ENCODE assay signal across 9 cellular contexts in the genomic region with DNA sequence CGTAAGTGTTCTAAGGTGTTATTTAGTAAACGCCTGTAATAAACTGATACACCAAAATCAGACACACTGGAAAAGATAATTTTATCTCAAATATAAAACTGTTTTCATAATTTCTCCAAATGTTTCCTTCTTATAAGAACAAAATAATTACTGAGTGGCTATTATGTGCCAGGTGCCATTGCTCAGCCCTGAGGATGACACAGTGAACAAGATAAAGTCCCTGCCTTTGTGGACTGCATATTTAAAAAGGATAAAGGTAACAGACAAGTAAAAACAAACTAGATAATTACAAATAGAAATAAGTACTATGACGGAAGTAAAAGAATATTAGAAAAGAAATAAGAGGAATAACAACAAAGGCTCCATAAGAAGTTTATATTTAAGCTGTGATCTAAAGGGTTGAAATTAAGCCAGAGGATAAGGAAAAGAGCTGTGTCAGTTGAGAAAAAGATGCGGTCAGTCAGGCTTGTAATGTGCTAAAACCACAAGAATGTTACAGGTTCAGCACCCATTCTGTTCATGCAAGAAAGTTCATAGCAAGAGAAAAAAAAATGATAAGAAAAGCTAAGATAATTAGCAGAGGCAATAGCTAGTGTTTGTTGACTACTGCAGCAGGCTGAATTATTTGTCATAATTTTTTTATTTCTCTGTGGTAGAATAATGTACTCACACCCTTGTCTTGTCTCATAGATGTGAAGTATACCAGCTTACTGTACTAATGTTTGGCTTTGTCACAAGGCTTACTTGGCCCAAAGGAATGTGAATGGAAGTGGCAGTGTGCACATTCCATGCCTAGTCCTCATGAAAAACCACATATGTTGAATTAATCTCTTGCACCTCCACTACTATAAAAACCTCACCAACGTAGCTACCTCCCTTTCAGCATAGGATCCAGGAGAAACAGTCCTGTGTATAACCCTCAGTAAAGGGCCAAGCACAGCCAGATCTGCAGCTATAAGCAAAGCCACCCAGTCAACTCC.
A peak's percentile ranks its signal among the peaks of the same experiment; 100 is the strongest.
DNase-seq lines count a peak whose midpoint lies in the region; ATAC-seq and TF ChIP-seq lines count a peak whose summit lies in the region.
"Had no signal": no experiment of that assay in that cellular context is flagged by ENCODE, and none has a peak within 500 bp of the region (broad histone marks: within the 10 kb centered on the region; RNA-seq: fewer than 3 reads in every experiment).

No MANE protein-coding gene starts in this region.

- H3K27me3 Mint-ChIP-seq in activated CD8-positive, alpha-beta memory T cell treated with anti-CD3 and anti-CD28 coated beads, Interleukin-2, amount 10 ng/mL, durations not matched to agents 7 days and 5 days, result no peaks in the 10 kb centered on the region
- no peaks in the 10 kb centered on the region for H3K27me3 Mint-ChIP-seq in chondrocyte (ENCODE audit: low read depth)

- H3K4me1 Mint-ChIP-seq in activated CD8-positive, alpha-beta memory T cell treated with anti-CD3 and anti-CD28 coated beads, Interleukin-2, amount 10 ng/mL, durations not matched to agents 7 days and 5 days, result peaks cover 13% of the 10 kb centered on the region
- peaks cover 36% of the 10 kb centered on the region for H3K4me1 Mint-ChIP-seq in chondrocyte (ENCODE audit: low read depth)
- peaks cover 16% of the 10 kb centered on the region for H3K4me1 Mint-ChIP-seq in stimulated activated effector memory CD8-positive, alpha-beta T cell treated with anti-CD3 and anti-CD28 coated beads, Interleukin-12 subunit alpha, Interleukin-12 subunit beta, amount 100 ng/mL, for 72 hours

- CTCF ChIA-PET in activated CD8-positive, alpha-beta memory T cell treated with anti-CD3 and anti-CD28 coated beads, Interleukin-2, amount 10 ng/mL, durations not matched to agents 7 days and 5 days (lab: Charles Lee), result no interaction called here

- peaks cover 12% of the 10 kb centered on the region for H3K9me3 Mint-ChIP-seq in activated CD8-positive, alpha-beta memory T cell treated with anti-CD3 and anti-CD28 coated beads, Interleukin-2, amount 10 ng/mL, durations not matched to agents 7 days and 5 days (ENCODE audit: low read depth)
- H3K9me3 Mint-ChIP-seq in chondrocyte (ENCODE audit: low read depth), result peaks cover 29% of the 10 kb centered on the region
- H3K9me3 Mint-ChIP-seq in stimulated activated effector memory CD8-positive, alpha-beta T cell treated with anti-CD3 and anti-CD28 coated beads, Interleukin-12 subunit alpha, Interleukin-12 subunit beta, amount 100 ng/mL, for 72 hours, result peaks cover 24% of the 10 kb centered on the region

- H3K27ac Mint-ChIP-seq in activated CD8-positive, alpha-beta memory T cell treated with anti-CD3 and anti-CD28 coated beads, Interleukin-2, amount 10 ng/mL, durations not matched to agents 7 days and 5 days, result peak overlapping the region; percentile 56
- peak overlapping the region; percentile 86 for H3K27ac Mint-ChIP-seq in chondrocyte (ENCODE audit: unreplicated experiment)
- H3K27ac Mint-ChIP-seq in stimulated activated effector memory CD8-positive, alpha-beta T cell treated with anti-CD3 and anti-CD28 coated beads, Interleukin-12 subunit alpha, Interleukin-12 subunit beta, amount 100 ng/mL, for 72 hours, result no peak overlapping the region
- H3K27ac Mint-ChIP-seq: activated CD8-positive, alpha-beta T cell treated with anti-CD3 and anti-CD28 coated beads, Interleukin-2, amount 10 ng/mL, durations not matched to agents 7 days and 5 days had no signal

- no peak for TF ChIP-seq CTCF in chondrocyte (IDR thresholded peaks at IDR 0.05)

- DNase-seq in activated CD8-positive, alpha-beta memory T cell treated with anti-CD3 and anti-CD28 coated beads, Interleukin-2, amount 10 ng/mL, durations not matched to agents 7 days and 5 days, result no peak
- no peak for DNase-seq in activated CD8-positive, alpha-beta memory T cell treated with anti-CD3 and anti-CD28 coated beads for 24 hours
- peak; percentile 76 for DNase-seq in HS-27A (ENCODE audit: low read depth)
- DNase-seq in chondrocyte (ENCODE audit: low spot score), result no peak
- no peak for DNase-seq in stimulated activated effector memory CD8-positive, alpha-beta T cell treated with anti-CD3 and anti-CD28 coated beads, Interleukin-12 subunit alpha, Interleukin-12 subunit beta, amount 100 ng/mL, for 72 hours (ENCODE audit: low spot score in 2 of 2)
- no peak for DNase-seq in DMS153 treated with DMSO at 0.1 percent for 48 hours (lab: John Stamatoyannopoulos, UW; ENCODE audit: unreplicated experiment)
- no peak for DNase-seq in stimulated activated CD4-positive, alpha-beta T cell treated with anti-CD3 and anti-CD28 coated beads, Interleukin-15, amount 100 ng/mL, for 24 hours
- DNase-seq: activated CD8-positive, alpha-beta T cell treated with anti-CD3 and anti-CD28 coated beads, Interleukin-2, amount 10 ng/mL, durations not matched to agents 7 days and 5 days had no signal

- no peak overlapping the region for H3K4me3 Mint-ChIP-seq in activated CD8-positive, alpha-beta memory T cell treated with anti-CD3 and anti-CD28 coated beads, Interleukin-2, amount 10 ng/mL, durations not matched to agents 7 days and 5 days
- H3K4me3 Mint-ChIP-seq in chondrocyte (ENCODE audit: unreplicated experiment), result no peak overlapping the region
- H3K4me3 Mint-ChIP-seq in stimulated activated effector memory CD8-positive, alpha-beta T cell treated with anti-CD3 and anti-CD28 coated beads, Interleukin-12 subunit alpha, Interleukin-12 subunit beta, amount 100 ng/mL, for 72 hours, result no peak overlapping the region
- H3K4me3 Mint-ChIP-seq: activated CD8-positive, alpha-beta T cell treated with anti-CD3 and anti-CD28 coated beads, Interleukin-2, amount 10 ng/mL, durations not matched to agents 7 days and 5 days had no signal

- H3K36me3 Mint-ChIP-seq in activated CD8-positive, alpha-beta memory T cell treated with anti-CD3 and anti-CD28 coated beads, Interleukin-2, amount 10 ng/mL, durations not matched to agents 7 days and 5 days, result peaks cover 4% of the 10 kb centered on the region
- peaks cover 6% of the 10 kb centered on the region for H3K36me3 Mint-ChIP-seq in chondrocyte (ENCODE audit: low read depth)
- no peaks in the 10 kb centered on the region for H3K36me3 Mint-ChIP-seq in stimulated activated effector memory CD8-positive, alpha-beta T cell treated with anti-CD3 and anti-CD28 coated beads, Interleukin-12 subunit alpha, Interleukin-12 subunit beta, amount 100 ng/mL, for 72 hours

- peak; percentile 47 for ATAC-seq in activated CD8-positive, alpha-beta memory T cell treated with anti-CD3 and anti-CD28 coated beads, Interleukin-2, amount 10 ng/mL, durations not matched to agents 7 days and 5 days
- ATAC-seq in stimulated activated effector memory CD8-positive, alpha-beta T cell treated with anti-CD3 and anti-CD28 coated beads, Interleukin-12 subunit alpha, Interleukin-12 subunit beta, amount 100 ng/mL, for 72 hours, result peak; percentile 52
- no peak for ATAC-seq in HG02970 (IDR thresholded peaks at IDR 0.05; ENCODE audit: low FRiP score, unreplicated experiment)
- ATAC-seq: activated CD8-positive, alpha-beta T cell treated with anti-CD3 and anti-CD28 coated beads, Interleukin-2, amount 10 ng/mL, durations not matched to agents 7 days and 5 days had no signal
